19 cellular contexts compared by ENCODE assay signal in the genomic region with DNA sequence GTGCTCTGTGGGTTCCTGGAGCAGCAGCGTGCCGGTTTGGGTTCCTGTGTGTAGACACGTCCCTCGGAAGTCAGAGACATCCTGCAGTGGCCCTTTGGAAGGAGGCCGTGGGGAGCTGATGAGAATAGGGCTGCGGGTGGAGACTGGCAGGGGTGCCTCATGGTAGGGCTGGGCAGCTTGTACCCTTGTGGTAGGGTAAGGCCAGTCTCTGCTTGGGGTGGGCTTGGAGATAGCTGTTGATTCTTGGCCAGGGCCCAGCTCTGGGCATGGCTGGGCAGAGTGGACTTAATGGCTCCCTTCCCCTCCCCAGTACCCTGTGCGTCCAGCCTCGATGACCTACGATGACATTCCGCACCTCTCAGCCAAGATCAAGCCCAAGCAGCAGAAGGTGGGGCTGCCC.
"Had no signal": no experiment of that assay in that cellular context is flagged by ENCODE, and none has a peak within 500 bp of the region (broad histone marks: within the 10 kb centered on the region; RNA-seq: fewer than 3 reads in every experiment).

No MANE protein-coding gene starts in this region.

- FAIRE-seq: pancreas had no signal

- H3K4me3 ChIP-seq: cardiac muscle cell, pancreas, spleen, thyroid gland had no signal

- H3K27ac ChIP-seq: cardiac muscle cell, neutrophil, pancreas, spleen, thyroid gland had no signal

- H3K4me3 Mint-ChIP-seq: activated naive CD4-positive, alpha-beta T cell treated with anti-CD3 and anti-CD28 coated beads, Interleukin-2, amount 50 U/mL, for 24 hours; effector memory CD8-positive, alpha-beta T cell; stimulated activated naive B cell treated with anti-CD40 and anti-IgM and Interleukin-4, amounts not matched to agents 10 μg/mL and 1 μg/mL and 100 μg/mL, for 72 hours had no signal

- H3K27ac Mint-ChIP-seq: activated naive CD4-positive, alpha-beta T cell treated with anti-CD3 and anti-CD28 coated beads, Interleukin-2, amount 50 U/mL, for 24 hours had no signal

- DNase-seq: activated CD4-positive, alpha-beta T cell treated with anti-CD3 and anti-CD28 coated beads for 48 hours; activated CD4-positive, CD25-positive, alpha-beta regulatory T cell; amniotic stem cell; dermis blood vessel endothelial cell; effector memory CD8-positive, alpha-beta T cell; foreskin fibroblast; left cardiac atrium; mesendoderm; naive thymus-derived CD8-positive, alpha-beta T cell; pancreas; spleen; stimulated activated CD4-positive, alpha-beta T cell treated with anti-CD3 and anti-CD28 coated beads, Interleukin-4, amount 100 ng/mL, for 4 hours; stimulated activated naive B cell treated with anti-CD40 and anti-IgM and Interleukin-4, amounts not matched to agents 10 μg/mL and 1 μg/mL and 100 μg/mL, for 72 hours; T-helper 1 cell; T1000; thyroid gland had no signal

- H3K4me1 ChIP-seq: pancreas, spleen, thyroid gland had no signal

- ATAC-seq: effector memory CD8-positive, alpha-beta T cell; left cardiac atrium; naive thymus-derived CD8-positive, alpha-beta T cell; stimulated activated naive B cell treated with anti-CD40 and anti-IgM and Interleukin-4, amounts not matched to agents 10 μg/mL and 1 μg/mL and 100 μg/mL, for 72 hours had no signal

- H3K27me3 Mint-ChIP-seq: activated naive CD4-positive, alpha-beta T cell treated with anti-CD3 and anti-CD28 coated beads, Interleukin-2, amount 50 U/mL, for 24 hours; effector memory CD8-positive, alpha-beta T cell; naive thymus-derived CD8-positive, alpha-beta T cell; stimulated activated naive B cell treated with anti-CD40 and anti-IgM and Interleukin-4, amounts not matched to agents 10 μg/mL and 1 μg/mL and 100 μg/mL, for 72 hours had no signal

- H3K9me3 Mint-ChIP-seq: activated naive CD4-positive, alpha-beta T cell treated with anti-CD3 and anti-CD28 coated beads, Interleukin-2, amount 50 U/mL, for 24 hours; effector memory CD8-positive, alpha-beta T cell; naive thymus-derived CD8-positive, alpha-beta T cell; stimulated activated naive B cell treated with anti-CD40 and anti-IgM and Interleukin-4, amounts not matched to agents 10 μg/mL and 1 μg/mL and 100 μg/mL, for 72 hours had no signal

- H3K27me3 ChIP-seq: cardiac muscle cell, neutrophil, pancreas, spleen, thyroid gland had no signal

- H3K9me3 ChIP-seq: neutrophil, pancreas, spleen, thyroid gland had no signal
